1 cellular context compared by ENCODE assay signal in the genomic region with DNA sequence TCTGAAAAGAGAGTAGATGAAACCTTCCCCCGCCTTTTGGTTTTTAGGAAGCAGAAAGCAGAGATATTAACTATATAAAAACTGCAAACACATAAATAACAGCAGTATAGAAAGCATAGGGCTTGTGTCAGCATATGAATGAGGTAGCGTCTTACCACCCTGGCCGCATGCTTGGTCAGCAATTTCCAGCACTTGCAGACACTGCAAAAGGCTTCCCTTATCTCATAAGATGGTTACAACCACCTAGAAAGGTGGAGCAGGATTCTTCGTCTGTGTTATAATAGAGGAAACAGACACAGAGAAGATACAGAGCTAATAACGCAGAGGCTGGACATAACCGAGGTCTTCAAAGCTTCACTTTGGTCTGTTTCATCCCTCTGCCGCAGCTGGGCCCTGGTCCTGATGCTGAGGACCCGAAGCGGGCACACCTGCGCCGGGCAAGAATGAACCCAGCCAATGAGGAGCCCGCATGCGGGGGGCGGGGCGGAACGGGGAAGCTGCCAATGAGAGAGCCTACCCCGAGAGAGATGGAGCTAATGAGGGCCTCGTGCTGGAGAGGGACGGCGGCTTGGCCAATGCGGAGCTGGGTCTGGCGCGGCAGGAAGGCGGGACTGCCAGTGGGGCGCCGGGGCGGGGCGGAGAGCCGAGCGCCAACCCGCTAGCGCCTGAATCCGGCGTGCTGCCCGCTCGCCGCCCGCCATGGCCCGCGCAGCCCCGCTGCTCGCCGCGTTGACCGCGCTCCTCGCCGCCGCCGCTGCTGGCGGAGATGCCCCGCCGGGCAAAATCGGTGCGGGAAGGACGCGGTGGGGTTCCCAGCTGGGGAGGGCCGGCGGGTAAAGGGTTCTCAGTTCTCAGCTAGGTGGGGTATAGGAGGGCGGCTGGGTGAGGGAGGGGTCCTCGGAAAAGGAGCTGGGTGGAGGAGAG.
A peak's percentile ranks its signal among the peaks of the same experiment; 100 is the strongest.
TF ChIP-seq lines count a peak whose summit lies in the region.

A gene with protein sequence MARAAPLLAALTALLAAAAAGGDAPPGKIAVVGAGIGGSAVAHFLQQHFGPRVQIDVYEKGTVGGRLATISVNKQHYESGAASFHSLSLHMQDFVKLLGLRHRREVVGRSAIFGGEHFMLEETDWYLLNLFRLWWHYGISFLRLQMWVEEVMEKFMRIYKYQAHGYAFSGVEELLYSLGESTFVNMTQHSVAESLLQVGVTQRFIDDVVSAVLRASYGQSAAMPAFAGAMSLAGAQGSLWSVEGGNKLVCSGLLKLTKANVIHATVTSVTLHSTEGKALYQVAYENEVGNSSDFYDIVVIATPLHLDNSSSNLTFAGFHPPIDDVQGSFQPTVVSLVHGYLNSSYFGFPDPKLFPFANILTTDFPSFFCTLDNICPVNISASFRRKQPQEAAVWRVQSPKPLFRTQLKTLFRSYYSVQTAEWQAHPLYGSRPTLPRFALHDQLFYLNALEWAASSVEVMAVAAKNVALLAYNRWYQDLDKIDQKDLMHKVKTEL (plus strand): TSS at position 677 of the 924 bp plus-strand sequence. CDS start 23 bp downstream, at position 700.

TF ChIP-seq in WTC11, 78 proteins besides CTCF, POLR2A, EP300 and RAD21 (continued from another document):
- TF ChIP-seq, protein P1, sequence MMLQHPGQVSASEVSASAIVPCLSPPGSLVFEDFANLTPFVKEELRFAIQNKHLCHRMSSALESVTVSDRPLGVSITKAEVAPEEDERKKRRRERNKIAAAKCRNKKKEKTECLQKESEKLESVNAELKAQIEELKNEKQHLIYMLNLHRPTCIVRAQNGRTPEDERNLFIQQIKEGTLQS (CRISPR knock-in tag; conservative IDR thresholded peaks at IDR 0.05): no peak
- TF ChIP-seq NR3C1 (CRISPR knock-in tag; conservative IDR thresholded peaks at IDR 0.05; ENCODE audit: low read depth): 0 out of 2 replicates have a peak, but pooled peaks have one; percentile 35
- TF ChIP-seq RELA (CRISPR knock-in tag; IDR thresholded peaks at IDR 0.05; ENCODE audit: borderline replicate concordance): no peak
- TF ChIP-seq FOXJ3 (CRISPR knock-in tag; IDR thresholded peaks at IDR 0.05; ENCODE audit: borderline replicate concordance): no peak
- TF ChIP-seq TEAD4 (CRISPR knock-in tag; IDR thresholded peaks at IDR 0.05): no peak
- TF ChIP-seq FOXP1 (CRISPR knock-in tag; IDR thresholded peaks at IDR 0.05; ENCODE audit: borderline replicate concordance): peak; percentile 73; the same call in 1 of the 2 replicates
- TF ChIP-seq PRRX2 (CRISPR knock-in tag; IDR thresholded peaks at IDR 0.05): no peak
- TF ChIP-seq, protein P2, sequence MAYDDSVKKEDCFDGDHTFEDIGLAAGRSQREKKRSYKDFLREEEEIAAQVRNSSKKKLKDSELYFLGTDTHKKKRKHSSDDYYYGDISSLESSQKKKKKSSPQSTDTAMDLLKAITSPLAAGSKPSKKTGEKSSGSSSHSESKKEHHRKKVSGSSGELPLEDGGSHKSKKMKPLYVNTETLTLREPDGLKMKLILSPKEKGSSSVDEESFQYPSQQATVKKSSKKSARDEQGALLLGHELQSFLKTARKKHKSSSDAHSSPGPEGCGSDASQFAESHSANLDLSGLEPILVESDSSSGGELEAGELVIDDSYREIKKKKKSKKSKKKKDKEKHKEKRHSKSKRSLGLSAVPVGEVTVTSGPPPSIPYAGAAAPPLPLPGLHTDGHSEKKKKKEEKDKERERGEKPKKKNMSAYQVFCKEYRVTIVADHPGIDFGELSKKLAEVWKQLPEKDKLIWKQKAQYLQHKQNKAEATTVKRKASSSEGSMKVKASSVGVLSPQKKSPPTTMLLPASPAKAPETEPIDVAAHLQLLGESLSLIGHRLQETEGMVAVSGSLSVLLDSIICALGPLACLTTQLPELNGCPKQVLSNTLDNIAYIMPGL (CRISPR knock-in tag; IDR thresholded peaks at IDR 0.05): 0 out of 2 replicates have a peak, but pooled peaks have one; percentile 76
- peak; percentile 90 for TF ChIP-seq NFYB (CRISPR knock-in tag; conservative IDR thresholded peaks at IDR 0.05; ENCODE audit: low read depth)
- TF ChIP-seq, protein P3, sequence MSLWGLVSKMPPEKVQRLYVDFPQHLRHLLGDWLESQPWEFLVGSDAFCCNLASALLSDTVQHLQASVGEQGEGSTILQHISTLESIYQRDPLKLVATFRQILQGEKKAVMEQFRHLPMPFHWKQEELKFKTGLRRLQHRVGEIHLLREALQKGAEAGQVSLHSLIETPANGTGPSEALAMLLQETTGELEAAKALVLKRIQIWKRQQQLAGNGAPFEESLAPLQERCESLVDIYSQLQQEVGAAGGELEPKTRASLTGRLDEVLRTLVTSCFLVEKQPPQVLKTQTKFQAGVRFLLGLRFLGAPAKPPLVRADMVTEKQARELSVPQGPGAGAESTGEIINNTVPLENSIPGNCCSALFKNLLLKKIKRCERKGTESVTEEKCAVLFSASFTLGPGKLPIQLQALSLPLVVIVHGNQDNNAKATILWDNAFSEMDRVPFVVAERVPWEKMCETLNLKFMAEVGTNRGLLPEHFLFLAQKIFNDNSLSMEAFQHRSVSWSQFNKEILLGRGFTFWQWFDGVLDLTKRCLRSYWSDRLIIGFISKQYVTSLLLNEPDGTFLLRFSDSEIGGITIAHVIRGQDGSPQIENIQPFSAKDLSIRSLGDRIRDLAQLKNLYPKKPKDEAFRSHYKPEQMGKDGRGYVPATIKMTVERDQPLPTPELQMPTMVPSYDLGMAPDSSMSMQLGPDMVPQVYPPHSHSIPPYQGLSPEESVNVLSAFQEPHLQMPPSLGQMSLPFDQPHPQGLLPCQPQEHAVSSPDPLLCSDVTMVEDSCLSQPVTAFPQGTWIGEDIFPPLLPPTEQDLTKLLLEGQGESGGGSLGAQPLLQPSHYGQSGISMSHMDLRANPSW (CRISPR knock-in tag; conservative IDR thresholded peaks at IDR 0.05; ENCODE audit: low read depth): 0 out of 2 replicates have a peak, but pooled peaks have one; percentile 81
- TF ChIP-seq, protein P4, sequence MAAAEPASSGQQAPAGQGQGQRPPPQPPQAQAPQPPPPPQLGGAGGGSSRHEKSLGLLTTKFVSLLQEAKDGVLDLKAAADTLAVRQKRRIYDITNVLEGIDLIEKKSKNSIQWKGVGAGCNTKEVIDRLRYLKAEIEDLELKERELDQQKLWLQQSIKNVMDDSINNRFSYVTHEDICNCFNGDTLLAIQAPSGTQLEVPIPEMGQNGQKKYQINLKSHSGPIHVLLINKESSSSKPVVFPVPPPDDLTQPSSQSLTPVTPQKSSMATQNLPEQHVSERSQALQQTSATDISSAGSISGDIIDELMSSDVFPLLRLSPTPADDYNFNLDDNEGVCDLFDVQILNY (CRISPR knock-in tag; IDR thresholded peaks at IDR 0.05): peak; percentile 84; the same call in 1 of the 2 replicates
- TF ChIP-seq ZNF263 (CRISPR knock-in tag; IDR thresholded peaks at IDR 0.05; ENCODE audit: low read depth): no peak
- TF ChIP-seq, protein P5, sequence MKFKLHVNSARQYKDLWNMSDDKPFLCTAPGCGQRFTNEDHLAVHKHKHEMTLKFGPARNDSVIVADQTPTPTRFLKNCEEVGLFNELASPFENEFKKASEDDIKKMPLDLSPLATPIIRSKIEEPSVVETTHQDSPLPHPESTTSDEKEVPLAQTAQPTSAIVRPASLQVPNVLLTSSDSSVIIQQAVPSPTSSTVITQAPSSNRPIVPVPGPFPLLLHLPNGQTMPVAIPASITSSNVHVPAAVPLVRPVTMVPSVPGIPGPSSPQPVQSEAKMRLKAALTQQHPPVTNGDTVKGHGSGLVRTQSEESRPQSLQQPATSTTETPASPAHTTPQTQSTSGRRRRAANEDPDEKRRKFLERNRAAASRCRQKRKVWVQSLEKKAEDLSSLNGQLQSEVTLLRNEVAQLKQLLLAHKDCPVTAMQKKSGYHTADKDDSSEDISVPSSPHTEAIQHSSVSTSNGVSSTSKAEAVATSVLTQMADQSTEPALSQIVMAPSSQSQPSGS (CRISPR knock-in tag; IDR thresholded peaks at IDR 0.05; ENCODE audit: borderline replicate concordance, low read depth): no peak
- peak; percentile 92 for TF ChIP-seq ETV6 (CRISPR knock-in tag; IDR thresholded peaks at IDR 0.05)
- no peak for TF ChIP-seq GTF2I (CRISPR knock-in tag; conservative IDR thresholded peaks at IDR 0.05)
- TF ChIP-seq TP53 (CRISPR knock-in tag; IDR thresholded peaks at IDR 0.05): peak; percentile 90; the same call in 1 of the 2 replicates
TF ChIP-seq in WTC11: peak in this region for 22.
